In genomic region chr11:110230377-110230776, GRCh38 we compare ENCODE assay signal across 17 cellular contexts.
DNase-seq lines count a peak whose midpoint lies in the region; ATAC-seq and TF ChIP-seq lines count a peak whose summit lies in the region.
"Had no signal": no experiment of that assay in that cellular context is flagged by ENCODE, and none has a peak within 500 bp of the region (broad histone marks: within the 10 kb centered on the region; RNA-seq: fewer than 3 reads in every experiment).

No MANE protein-coding gene starts in this region.

- no peaks in the 10 kb centered on the region for H3K9me3 Mint-ChIP-seq in activated CD4-positive, alpha-beta T cell treated with anti-CD3 and anti-CD28 coated beads for 36 hours (ENCODE audit: low read depth)
- H3K9me3 Mint-ChIP-seq: CD4-positive, alpha-beta T cell; IgD-negative memory B cell had no signal

- no peaks in the 10 kb centered on the region for H3K27me3 ChIP-seq in lower lobe of right lung (ENCODE audit: low read depth)
- H3K27me3 ChIP-seq: BLaER1 treated with 17β-estradiol and CSF1 and Interleukin-3, amounts not matched to agents 10 nM and 100 nM had no signal

- in situ Hi-C loops in G401 (cut with HindIII; ENCODE audit: low sequenced_read_pairs): no loop called here

- H3K4me3 ChIP-seq in HEK293 (ENCODE audit: low read depth, low read length) (no peak overlapping the region), lower lobe of right lung (no peak overlapping the region)
- H3K4me3 ChIP-seq: BLaER1 treated with 17β-estradiol and CSF1 and Interleukin-3, amounts not matched to agents 10 nM and 100 nM had no signal

- intact Hi-C loops in lower lobe of right lung (cut with DNase I): no loop called here
- intact Hi-C loops in activated CD4-positive, alpha-beta T cell treated with anti-CD3 and anti-CD28 coated beads for 36 hours (cut with DNase I, micrococcal nuclease): no loop called here

- peak; percentile 98 for ATAC-seq in left lobe of liver
- ATAC-seq in lower lobe of right lung: peak; percentile 61 to 79
- no peak for ATAC-seq in GM18868 (IDR thresholded peaks at IDR 0.05; ENCODE audit: unreplicated experiment)
- ATAC-seq in GM21526 (IDR thresholded peaks at IDR 0.05; ENCODE audit: low FRiP score, unreplicated experiment): no peak
- no peak for ATAC-seq in activated CD4-positive, alpha-beta T cell treated with anti-CD3 and anti-CD28 coated beads for 36 hours
- ATAC-seq: HCT116 had no signal

- peak; percentile 10 for DNase-seq in G401 (ENCODE audit: low spot score)
- no peak for DNase-seq in left lobe of liver (ENCODE audit: low spot score)
- no peak for DNase-seq in lower lobe of right lung
- no peak for DNase-seq in GM19238 (ENCODE audit: insufficient read length, low spot score)
- no peak for DNase-seq in activated CD4-positive, alpha-beta T cell treated with anti-CD3 and anti-CD28 coated beads for 36 hours
- DNase-seq: ACHN; Calu3; CD4-positive, alpha-beta T cell; DMS 273 treated with DMSO at 0.1 percent for 48 hours; KG1 had no signal

- H3K36me3 Mint-ChIP-seq in activated CD4-positive, alpha-beta T cell treated with anti-CD3 and anti-CD28 coated beads for 36 hours (ENCODE audit: low read depth): peaks cover 42% of the 10 kb centered on the region

- H3K4me1 ChIP-seq in HEK293 (ENCODE audit: control insufficient read depth, insufficient read depth, low read length) (no peaks in the 10 kb centered on the region), lower lobe of right lung (no peaks in the 10 kb centered on the region)

- no peaks in the 10 kb centered on the region for H3K9me3 ChIP-seq in HEK293 (ENCODE audit: control insufficient read depth, insufficient read depth, low read depth, low read length)
- H3K9me3 ChIP-seq in lower lobe of right lung: no peaks in the 10 kb centered on the region

- POLR2A ChIA-PET in HEK293 (lab: Yijun Ruan, JAX): no interaction called here
- POLR2A ChIA-PET in activated CD4-positive, alpha-beta T cell treated with anti-CD3 and anti-CD28 coated beads for 36 hours (lab: Charles Lee): no interaction called here

- H3K36me3 ChIP-seq in HEK293 (ENCODE audit: control insufficient read depth in 2 of 2, insufficient read depth in 1 of 2, low read length in 2 of 2) (peaks cover 21 to 75% of the 10 kb centered on the region in 2 experiments), lower lobe of right lung (peaks cover 65% of the 10 kb centered on the region)

- H3K4me1 Mint-ChIP-seq in activated CD4-positive, alpha-beta T cell treated with anti-CD3 and anti-CD28 coated beads for 36 hours: no peaks in the 10 kb centered on the region
- H3K4me1 Mint-ChIP-seq: IgD-negative memory B cell had no signal

- H3K4me3 Mint-ChIP-seq in activated CD4-positive, alpha-beta T cell treated with anti-CD3 and anti-CD28 coated beads for 36 hours: no peak overlapping the region
- H3K4me3 Mint-ChIP-seq: CD4-positive, alpha-beta T cell; IgD-negative memory B cell had no signal

- H3K27ac ChIP-seq in HEK293 (ENCODE audit: extremely low read depth, low read depth, low read length): no peak overlapping the region
- H3K27ac ChIP-seq in lower lobe of right lung: no peak overlapping the region
- H3K27ac ChIP-seq: BLaER1 treated with 17β-estradiol and CSF1 and Interleukin-3, amounts not matched to agents 10 nM and 100 nM; HL-60 had no signal

- CTCF ChIA-PET in HEK293 (lab: Yijun Ruan, JAX): no interaction called here
- CTCF ChIA-PET in activated CD4-positive, alpha-beta T cell treated with anti-CD3 and anti-CD28 coated beads for 36 hours (lab: Charles Lee): no interaction called here

- no peaks in the 10 kb centered on the region for H3K27me3 Mint-ChIP-seq in activated CD4-positive, alpha-beta T cell treated with anti-CD3 and anti-CD28 coated beads for 36 hours
- H3K27me3 Mint-ChIP-seq: CD4-positive, alpha-beta T cell; IgD-negative memory B cell had no signal

- TF ChIP-seq CTCF in HEK293 (tag by site-specific recombination; IDR thresholded peaks at IDR 0.05) (no peak), lower lobe of right lung (IDR thresholded peaks at IDR 0.05) (no peak)

- H3K27ac Mint-ChIP-seq in activated CD4-positive, alpha-beta T cell treated with anti-CD3 and anti-CD28 coated beads for 36 hours: no peak overlapping the region
- H3K27ac Mint-ChIP-seq: CD4-positive, alpha-beta T cell; IgD-negative memory B cell had no signal

TF ChIP-seq in HEK293, 187 proteins besides CTCF, POLR2A, EP300 and RAD21:
- TF ChIP-seq, protein P1, sequence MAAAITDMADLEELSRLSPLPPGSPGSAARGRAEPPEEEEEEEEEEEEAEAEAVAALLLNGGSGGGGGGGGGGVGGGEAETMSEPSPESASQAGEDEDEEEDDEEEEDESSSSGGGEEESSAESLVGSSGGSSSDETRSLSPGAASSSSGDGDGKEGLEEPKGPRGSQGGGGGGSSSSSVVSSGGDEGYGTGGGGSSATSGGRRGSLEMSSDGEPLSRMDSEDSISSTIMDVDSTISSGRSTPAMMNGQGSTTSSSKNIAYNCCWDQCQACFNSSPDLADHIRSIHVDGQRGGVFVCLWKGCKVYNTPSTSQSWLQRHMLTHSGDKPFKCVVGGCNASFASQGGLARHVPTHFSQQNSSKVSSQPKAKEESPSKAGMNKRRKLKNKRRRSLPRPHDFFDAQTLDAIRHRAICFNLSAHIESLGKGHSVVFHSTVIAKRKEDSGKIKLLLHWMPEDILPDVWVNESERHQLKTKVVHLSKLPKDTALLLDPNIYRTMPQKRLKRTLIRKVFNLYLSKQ (tag by site-specific recombination; IDR thresholded peaks at IDR 0.05; ENCODE audit: borderline replicate concordance): no peak
- TF ChIP-seq, protein P2, sequence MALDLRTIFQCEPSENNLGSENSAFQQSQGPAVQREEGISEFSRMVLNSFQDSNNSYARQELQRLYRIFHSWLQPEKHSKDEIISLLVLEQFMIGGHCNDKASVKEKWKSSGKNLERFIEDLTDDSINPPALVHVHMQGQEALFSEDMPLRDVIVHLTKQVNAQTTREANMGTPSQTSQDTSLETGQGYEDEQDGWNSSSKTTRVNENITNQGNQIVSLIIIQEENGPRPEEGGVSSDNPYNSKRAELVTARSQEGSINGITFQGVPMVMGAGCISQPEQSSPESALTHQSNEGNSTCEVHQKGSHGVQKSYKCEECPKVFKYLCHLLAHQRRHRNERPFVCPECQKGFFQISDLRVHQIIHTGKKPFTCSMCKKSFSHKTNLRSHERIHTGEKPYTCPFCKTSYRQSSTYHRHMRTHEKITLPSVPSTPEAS (tag by site-specific recombination; IDR thresholded peaks at IDR 0.05): peak; percentile 63; the same call in 1 of the 2 replicates
- TF ChIP-seq ZBTB11 (tag by site-specific recombination; conservative IDR thresholded peaks at IDR 0.05; ENCODE audit: low read depth): no peak

Comparison
In these comparisons a context has a peak if more than half of its experiments do, and no peak if none do; other contexts are left out.
1. ATAC-seq: peak in left lobe of liver (single experiment) and lower lobe of right lung (2 of 2); none in GM18868 (single experiment), GM21526 (single experiment) and activated CD4-positive, alpha-beta T cell treated with anti-CD3 and anti-CD28 coated beads for 36 hours (single experiment).